In the genomic region with DNA sequence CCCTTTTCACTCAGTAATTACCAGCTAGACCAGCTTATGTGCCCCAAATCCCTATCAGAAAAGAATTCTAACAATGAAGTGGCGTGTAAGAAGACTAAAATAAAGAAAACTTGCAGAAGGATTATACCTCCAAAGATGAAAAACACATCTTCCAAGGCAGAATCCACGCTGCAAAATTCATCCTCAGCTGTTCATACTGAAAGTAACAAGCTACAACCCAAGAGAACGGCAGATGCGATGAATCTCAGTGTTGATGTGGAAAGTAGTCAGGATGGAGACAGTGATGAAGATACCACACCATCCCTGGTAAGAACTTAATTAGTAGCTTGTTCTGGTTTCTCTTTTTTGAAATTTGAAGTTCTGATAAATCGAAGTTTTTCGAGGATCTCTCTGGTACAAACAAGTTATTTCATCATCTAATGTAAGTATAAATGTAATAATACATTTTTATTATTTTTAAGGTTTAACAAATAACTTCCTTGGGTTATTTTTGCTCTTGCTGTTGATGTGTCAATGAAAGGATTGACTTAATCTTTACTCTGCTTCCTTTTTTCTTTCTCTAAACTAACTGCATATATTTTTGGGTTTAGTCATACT, we compare ENCODE assay signal across 1 cellular context.
TF ChIP-seq lines count a peak whose summit lies in the region.

No MANE protein-coding gene starts in this region.

TF ChIP-seq in IMR-90, 13 proteins besides CTCF, POLR2A, EP300 and RAD21:
- TF ChIP-seq MAFK (IDR thresholded peaks at IDR 0.05; ENCODE audit: low read depth, low read length): no peak
- TF ChIP-seq CHD1 (IDR thresholded peaks at IDR 0.05; ENCODE audit: low read depth, low read length): no peak
- TF ChIP-seq MXI1 (IDR thresholded peaks at IDR 0.05; ENCODE audit: borderline replicate concordance, low read depth, low read length): no peak
- TF ChIP-seq, protein P1, sequence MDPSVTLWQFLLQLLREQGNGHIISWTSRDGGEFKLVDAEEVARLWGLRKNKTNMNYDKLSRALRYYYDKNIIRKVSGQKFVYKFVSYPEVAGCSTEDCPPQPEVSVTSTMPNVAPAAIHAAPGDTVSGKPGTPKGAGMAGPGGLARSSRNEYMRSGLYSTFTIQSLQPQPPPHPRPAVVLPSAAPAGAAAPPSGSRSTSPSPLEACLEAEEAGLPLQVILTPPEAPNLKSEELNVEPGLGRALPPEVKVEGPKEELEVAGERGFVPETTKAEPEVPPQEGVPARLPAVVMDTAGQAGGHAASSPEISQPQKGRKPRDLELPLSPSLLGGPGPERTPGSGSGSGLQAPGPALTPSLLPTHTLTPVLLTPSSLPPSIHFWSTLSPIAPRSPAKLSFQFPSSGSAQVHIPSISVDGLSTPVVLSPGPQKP (IDR thresholded peaks at IDR 0.05; ENCODE audit: borderline replicate concordance, low read depth, low read length): no peak
- TF ChIP-seq, protein P2, sequence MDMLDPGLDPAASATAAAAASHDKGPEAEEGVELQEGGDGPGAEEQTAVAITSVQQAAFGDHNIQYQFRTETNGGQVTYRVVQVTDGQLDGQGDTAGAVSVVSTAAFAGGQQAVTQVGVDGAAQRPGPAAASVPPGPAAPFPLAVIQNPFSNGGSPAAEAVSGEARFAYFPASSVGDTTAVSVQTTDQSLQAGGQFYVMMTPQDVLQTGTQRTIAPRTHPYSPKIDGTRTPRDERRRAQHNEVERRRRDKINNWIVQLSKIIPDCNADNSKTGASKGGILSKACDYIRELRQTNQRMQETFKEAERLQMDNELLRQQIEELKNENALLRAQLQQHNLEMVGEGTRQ (IDR thresholded peaks at IDR 0.05; ENCODE audit: low read depth, low read length): no peak
- no peak for TF ChIP-seq SMC3 (IDR thresholded peaks at IDR 0.05; ENCODE audit: low read depth, low read length)
- no peak for TF ChIP-seq CEBPB (IDR thresholded peaks at IDR 0.05; ENCODE audit: low read depth, low read length)
- TF ChIP-seq FOS (IDR thresholded peaks at IDR 0.05; ENCODE audit: low read depth, low read length): no peak
- TF ChIP-seq MAZ (IDR thresholded peaks at IDR 0.05; ENCODE audit: borderline replicate concordance, low read depth, low read length): no peak
- no peak for TF ChIP-seq RCOR1 (IDR thresholded peaks at IDR 0.05; ENCODE audit: insufficient replicate concordance, low read length)
- no peak for TF ChIP-seq BHLHE40 (IDR thresholded peaks at IDR 0.05; ENCODE audit: low read depth, low read length)
- no peak for TF ChIP-seq NFE2L2 (IDR thresholded peaks at IDR 0.05; ENCODE audit: low read depth, low read length)
- TF ChIP-seq RFX5 (IDR thresholded peaks at IDR 0.05; ENCODE audit: low read depth, low read length): no peak
